Comparison of ENCODE assay signal across 1 cellular context in the genomic region with DNA sequence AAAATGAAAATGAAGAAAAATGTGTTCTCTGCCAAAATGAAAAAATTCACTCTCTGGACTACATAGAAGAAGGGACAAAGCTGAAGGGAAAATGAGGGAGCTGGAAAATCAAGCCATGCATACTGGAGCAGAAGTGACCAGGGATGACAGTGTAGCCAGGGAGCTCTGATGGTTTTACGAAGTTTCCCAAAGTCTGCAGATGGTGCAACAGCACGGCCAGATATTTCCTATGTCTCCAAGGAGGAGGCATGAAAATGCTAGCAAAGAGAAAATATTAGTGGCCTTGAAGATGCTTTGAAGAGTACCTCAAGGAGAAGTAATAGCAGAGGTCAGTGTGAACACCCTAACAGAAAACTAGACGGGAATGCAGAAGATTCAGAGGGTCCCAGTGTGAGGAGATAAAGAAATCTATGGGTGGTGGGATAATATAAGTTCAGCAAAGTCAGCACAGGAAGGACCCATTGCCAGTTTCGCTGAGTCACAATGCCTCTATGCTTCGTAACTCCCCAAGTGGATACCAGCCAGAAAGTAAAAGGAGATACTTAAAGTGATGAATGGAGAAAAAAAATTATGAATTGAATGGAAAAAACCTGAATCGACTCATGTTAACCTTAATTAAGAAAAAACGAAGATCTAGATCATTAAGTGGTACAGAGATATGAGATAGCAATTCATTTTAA.
A peak's percentile ranks its signal among the peaks of the same experiment; 100 is the strongest.
TF ChIP-seq lines count a peak whose summit lies in the region.

No MANE protein-coding gene starts in this region.

TF ChIP-seq in K562, 482 proteins besides CTCF, POLR2A, EP300 and RAD21:
- TF ChIP-seq ARID1B (IDR thresholded peaks at IDR 0.05) = 0 out of 2 replicates have a peak, but pooled peaks have one; percentile 32
- TF ChIP-seq SRSF3 (IDR thresholded peaks at IDR 0.05; ENCODE audit: insufficient read depth, low read length) = no peak
- TF ChIP-seq DPF2 (IDR thresholded peaks at IDR 0.05) = 0 out of 2 replicates have a peak, but pooled peaks have one; percentile 30
- TF ChIP-seq HDAC2 (IDR thresholded peaks at IDR 0.05) = 0 out of 2 replicates have a peak, but pooled peaks have one; percentile 18
- TF ChIP-seq, protein P1, sequence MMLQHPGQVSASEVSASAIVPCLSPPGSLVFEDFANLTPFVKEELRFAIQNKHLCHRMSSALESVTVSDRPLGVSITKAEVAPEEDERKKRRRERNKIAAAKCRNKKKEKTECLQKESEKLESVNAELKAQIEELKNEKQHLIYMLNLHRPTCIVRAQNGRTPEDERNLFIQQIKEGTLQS (IDR thresholded peaks at IDR 0.05) = no peak
- TF ChIP-seq, protein P1 (CRISPR knock-in tag; conservative IDR thresholded peaks at IDR 0.05) = no peak
- TF ChIP-seq NFIC (IDR thresholded peaks at IDR 0.05) = peak; percentile 35; the same call in 1 of the 2 replicates
- TF ChIP-seq CEBPB (tag; IDR thresholded peaks at IDR 0.05) = peak; percentile 40; the same call in 1 of the 2 replicates
- peak; percentile 91 for TF ChIP-seq NFE2 (IDR thresholded peaks at IDR 0.05; ENCODE audit: low read depth)
- peak; percentile 33; the same call in 1 of the 2 replicates for TF ChIP-seq ETV1 (tag; conservative IDR thresholded peaks at IDR 0.05; ENCODE audit: low read depth)
- peak; percentile 97 for TF ChIP-seq MAFG (tag; conservative IDR thresholded peaks at IDR 0.05)
- TF ChIP-seq, protein P2, sequence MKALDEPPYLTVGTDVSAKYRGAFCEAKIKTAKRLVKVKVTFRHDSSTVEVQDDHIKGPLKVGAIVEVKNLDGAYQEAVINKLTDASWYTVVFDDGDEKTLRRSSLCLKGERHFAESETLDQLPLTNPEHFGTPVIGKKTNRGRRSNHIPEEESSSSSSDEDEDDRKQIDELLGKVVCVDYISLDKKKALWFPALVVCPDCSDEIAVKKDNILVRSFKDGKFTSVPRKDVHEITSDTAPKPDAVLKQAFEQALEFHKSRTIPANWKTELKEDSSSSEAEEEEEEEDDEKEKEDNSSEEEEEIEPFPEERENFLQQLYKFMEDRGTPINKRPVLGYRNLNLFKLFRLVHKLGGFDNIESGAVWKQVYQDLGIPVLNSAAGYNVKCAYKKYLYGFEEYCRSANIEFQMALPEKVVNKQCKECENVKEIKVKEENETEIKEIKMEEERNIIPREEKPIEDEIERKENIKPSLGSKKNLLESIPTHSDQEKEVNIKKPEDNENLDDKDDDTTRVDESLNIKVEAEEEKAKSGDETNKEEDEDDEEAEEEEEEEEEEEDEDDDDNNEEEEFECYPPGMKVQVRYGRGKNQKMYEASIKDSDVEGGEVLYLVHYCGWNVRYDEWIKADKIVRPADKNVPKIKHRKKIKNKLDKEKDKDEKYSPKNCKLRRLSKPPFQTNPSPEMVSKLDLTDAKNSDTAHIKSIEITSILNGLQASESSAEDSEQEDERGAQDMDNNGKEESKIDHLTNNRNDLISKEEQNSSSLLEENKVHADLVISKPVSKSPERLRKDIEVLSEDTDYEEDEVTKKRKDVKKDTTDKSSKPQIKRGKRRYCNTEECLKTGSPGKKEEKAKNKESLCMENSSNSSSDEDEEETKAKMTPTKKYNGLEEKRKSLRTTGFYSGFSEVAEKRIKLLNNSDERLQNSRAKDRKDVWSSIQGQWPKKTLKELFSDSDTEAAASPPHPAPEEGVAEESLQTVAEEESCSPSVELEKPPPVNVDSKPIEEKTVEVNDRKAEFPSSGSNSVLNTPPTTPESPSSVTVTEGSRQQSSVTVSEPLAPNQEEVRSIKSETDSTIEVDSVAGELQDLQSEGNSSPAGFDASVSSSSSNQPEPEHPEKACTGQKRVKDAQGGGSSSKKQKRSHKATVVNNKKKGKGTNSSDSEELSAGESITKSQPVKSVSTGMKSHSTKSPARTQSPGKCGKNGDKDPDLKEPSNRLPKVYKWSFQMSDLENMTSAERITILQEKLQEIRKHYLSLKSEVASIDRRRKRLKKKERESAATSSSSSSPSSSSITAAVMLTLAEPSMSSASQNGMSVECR (CRISPR knock-in tag; IDR thresholded peaks at IDR 0.05) = no peak
- TF ChIP-seq NFE2L1 (tag; IDR thresholded peaks at IDR 0.05; ENCODE audit: borderline replicate concordance, low read depth) = peak; percentile 87
- 0 out of 2 replicates have a peak, but pooled peaks have one; percentile 29 for TF ChIP-seq SMARCC2 (IDR thresholded peaks at IDR 0.05; ENCODE audit: low read depth)
- TF ChIP-seq MAFK (IDR thresholded peaks at IDR 0.05; ENCODE audit: low read length) = peak; percentile 78; the same call in 1 of the 2 replicates
- no peak for TF ChIP-seq HNRNPH1 (optimal IDR thresholded peaks at IDR 0.05; ENCODE audit: low read depth, low read length)
- peak; percentile 85 for TF ChIP-seq BACH1 (tag; IDR thresholded peaks at IDR 0.05)
- TF ChIP-seq, protein P3, sequence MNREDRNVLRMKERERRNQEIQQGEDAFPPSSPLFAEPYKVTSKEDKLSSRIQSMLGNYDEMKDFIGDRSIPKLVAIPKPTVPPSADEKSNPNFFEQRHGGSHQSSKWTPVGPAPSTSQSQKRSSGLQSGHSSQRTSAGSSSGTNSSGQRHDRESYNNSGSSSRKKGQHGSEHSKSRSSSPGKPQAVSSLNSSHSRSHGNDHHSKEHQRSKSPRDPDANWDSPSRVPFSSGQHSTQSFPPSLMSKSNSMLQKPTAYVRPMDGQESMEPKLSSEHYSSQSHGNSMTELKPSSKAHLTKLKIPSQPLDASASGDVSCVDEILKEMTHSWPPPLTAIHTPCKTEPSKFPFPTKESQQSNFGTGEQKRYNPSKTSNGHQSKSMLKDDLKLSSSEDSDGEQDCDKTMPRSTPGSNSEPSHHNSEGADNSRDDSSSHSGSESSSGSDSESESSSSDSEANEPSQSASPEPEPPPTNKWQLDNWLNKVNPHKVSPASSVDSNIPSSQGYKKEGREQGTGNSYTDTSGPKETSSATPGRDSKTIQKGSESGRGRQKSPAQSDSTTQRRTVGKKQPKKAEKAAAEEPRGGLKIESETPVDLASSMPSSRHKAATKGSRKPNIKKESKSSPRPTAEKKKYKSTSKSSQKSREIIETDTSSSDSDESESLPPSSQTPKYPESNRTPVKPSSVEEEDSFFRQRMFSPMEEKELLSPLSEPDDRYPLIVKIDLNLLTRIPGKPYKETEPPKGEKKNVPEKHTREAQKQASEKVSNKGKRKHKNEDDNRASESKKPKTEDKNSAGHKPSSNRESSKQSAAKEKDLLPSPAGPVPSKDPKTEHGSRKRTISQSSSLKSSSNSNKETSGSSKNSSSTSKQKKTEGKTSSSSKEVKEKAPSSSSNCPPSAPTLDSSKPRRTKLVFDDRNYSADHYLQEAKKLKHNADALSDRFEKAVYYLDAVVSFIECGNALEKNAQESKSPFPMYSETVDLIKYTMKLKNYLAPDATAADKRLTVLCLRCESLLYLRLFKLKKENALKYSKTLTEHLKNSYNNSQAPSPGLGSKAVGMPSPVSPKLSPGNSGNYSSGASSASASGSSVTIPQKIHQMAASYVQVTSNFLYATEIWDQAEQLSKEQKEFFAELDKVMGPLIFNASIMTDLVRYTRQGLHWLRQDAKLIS (CRISPR knock-in tag; IDR thresholded peaks at IDR 0.05) = no peak
- peak; percentile 81 for TF ChIP-seq MAFF (IDR thresholded peaks at IDR 0.05; ENCODE audit: low read length)
- TF ChIP-seq C11orf30 (IDR thresholded peaks at IDR 0.05; ENCODE audit: low read depth) = peak; percentile 94
- no peak for TF ChIP-seq SMARCE1 (IDR thresholded peaks at IDR 0.05)
- peak; percentile 94 for TF ChIP-seq ZNF316 (IDR thresholded peaks at IDR 0.05)
- TF ChIP-seq CEBPG (CRISPR knock-in tag; IDR thresholded peaks at IDR 0.05) = no peak
- peak in 1 of 2 experiments; percentile 27; a peak in 1 of 4 replicates for TF ChIP-seq CEBPG (tag; conservative IDR thresholded peaks at IDR 0.05 in 1 of 2, IDR thresholded peaks at IDR 0.05 in 1 of 2)
